Comparison of ENCODE assay signal across 17 cellular contexts in genomic region chr12:122978507-122978955, GRCh38. TPM values are rescaled to one million over a fixed set of nuclear protein-coding genes. Genes with fewer than 3 reads are reported as not detected.
DNase-seq lines count a peak whose midpoint lies in the region; ATAC-seq and TF ChIP-seq lines count a peak whose summit lies in the region.
"Had no signal": no experiment of that assay in that cellular context is flagged by ENCODE, and none has a peak within 500 bp of the region (broad histone marks: within the 10 kb centered on the region; RNA-seq: fewer than 3 reads in every experiment).

No MANE protein-coding gene starts in this region.

- no peak overlapping the region for H3K4me3 Mint-ChIP-seq in T-helper 1 cell treated with Interleukin-12 subunit alpha and Interleukin-12 subunit beta and Interleukin-4 antibody, amounts not matched to agents 30 μg/mL and 1 μg/mL, for 36 hours
- H3K4me3 Mint-ChIP-seq in endodermal cell (no peak overlapping the region), glutamatergic neuron (ENCODE audit: unreplicated experiment) (no peak overlapping the region)

- H2BK5ac ChIP-seq in IMR-90 (ENCODE audit: low read depth, low read length, poor library complexity, severe bottlenecking), result no peak overlapping the region
- H2BK5ac ChIP-seq in neuronal stem cell (ENCODE audit: low read length), result no peak overlapping the region

- TF ChIP-seq RAD21 in IMR-90 (IDR thresholded peaks at IDR 0.05; ENCODE audit: low read length), result no peak

- H3K23ac ChIP-seq in IMR-90 (ENCODE audit: low read depth, low read length) (no peak overlapping the region), neuronal stem cell (ENCODE audit: low read depth, low read length, poor library complexity) (peak overlapping the region; percentile 36)

- peaks cover 18% of the 10 kb centered on the region; the same call in 1 of the 2 replicates for H3K9me1 ChIP-seq in IMR-90 (ENCODE audit: insufficient read depth, low read length)

- H3K27ac ChIP-seq in IMR-90 (ENCODE audit: insufficient read depth, low read length), result no peak overlapping the region
- H3K27ac ChIP-seq in endodermal cell (ENCODE audit: low read depth, low read length), result no peak overlapping the region
- no peak overlapping the region for H3K27ac ChIP-seq in neuronal stem cell (replicated peaks; ENCODE audit: low read length)
- H3K27ac ChIP-seq: ascending aorta, PC-9, thoracic aorta had no signal

- H2BK120ac ChIP-seq in IMR-90 (ENCODE audit: low read depth, low read length) (no peak overlapping the region), neuronal stem cell (ENCODE audit: low read depth, low read length) (no peak overlapping the region)

- TF ChIP-seq CTCF in IMR-90 (conservative IDR thresholded peaks at IDR 0.05; ENCODE audit: low read depth, low read length), result no peak
- no peak for TF ChIP-seq CTCF in endodermal cell (conservative IDR thresholded peaks at IDR 0.05)
- no peak for TF ChIP-seq CTCF in glutamatergic neuron (IDR thresholded peaks at IDR 0.05; ENCODE audit: partially characterized antibody, unreplicated experiment)

- H2AFZ ChIP-seq in IMR-90 (replicated peaks; ENCODE audit: low read length, poor library complexity) (no peak overlapping the region), neuronal stem cell (ENCODE audit: low read length) (no peak overlapping the region)
- H2AFZ ChIP-seq: PC-9 had no signal

- H4K8ac ChIP-seq in IMR-90 (ENCODE audit: low read depth in 2 of 2, low read length in 2 of 2) (no peak overlapping the region), neuronal stem cell (ENCODE audit: low read depth, low read length) (no peak overlapping the region)

- no peaks in the 10 kb centered on the region for H3K9me3 ChIP-seq in IMR-90 (ENCODE audit: control insufficient read depth, insufficient read depth, low read length)
- no peaks in the 10 kb centered on the region for H3K9me3 ChIP-seq in endodermal cell (ENCODE audit: control insufficient read depth, low read length)
- H3K9me3 ChIP-seq in neuronal stem cell (replicated peaks in 1 of 2; ENCODE audit: control insufficient read depth in 2 of 2, insufficient read depth in 1 of 2, low read depth in 1 of 2, low read length in 2 of 2), result no peaks in the 10 kb centered on the region
- H3K9me3 ChIP-seq: ascending aorta, thoracic aorta had no signal

- POLR2A ChIA-PET in IMR-90 (lab: Charles Lee; ENCODE audit: unreplicated experiment), result no interaction called here

- intact Hi-C loops in IMR-90 (cut with micrococcal nuclease), result loop anchor here (10.0 kb wide), 1 partner anchor 406 kb away; the partner anchor contains the start of gene KMT5A

- H2BK12ac ChIP-seq in neuronal stem cell (ENCODE audit: low read length), result peak overlapping the region; percentile 50

- H4K20me1 ChIP-seq in IMR-90 (ENCODE audit: insufficient read depth, low read length), result peaks cover 15% of the 10 kb centered on the region

- H3K79me1 ChIP-seq in IMR-90 (ENCODE audit: low read depth in 1 of 2, low read length in 2 of 2) (peaks cover 23 to 78% of the 10 kb centered on the region in 2 experiments), neuronal stem cell (ENCODE audit: low read depth, low read length) (peaks cover 17% of the 10 kb centered on the region)

- no peak overlapping the region for H3K4me3 ChIP-seq in IMR-90 (ENCODE audit: insufficient read depth, low read depth, low read length)
- H3K4me3 ChIP-seq in endodermal cell (ENCODE audit: low read length), result no peak overlapping the region
- H3K4me3 ChIP-seq in neuronal stem cell (ENCODE audit: low read length in 2 of 2), result no peak overlapping the region
- H3K4me3 ChIP-seq: PC-9 had no signal

- no TSS peak for BruUV-seq in IMR-90 (replicated peaks; lab: Mats Ljungman, UMichigan)

- dilution Hi-C loops in IMR-90 (cut with HindIII; ENCODE audit: low sequenced_read_pairs, unreplicated experiment), result loop anchor here (25.0 kb wide), 1 partner anchor 259 kb away; the partner anchor contains the start of genes MPHOSPH9 and MTRFR

- H3K36me3 ChIP-seq in IMR-90 (ENCODE audit: control insufficient read depth, insufficient read depth, low read length) (peaks cover 19% of the 10 kb centered on the region), endodermal cell (ENCODE audit: control insufficient read depth, insufficient read depth, low read length) (peaks cover 27% of the 10 kb centered on the region), neuronal stem cell (replicated peaks in 1 of 2; ENCODE audit: control insufficient read depth in 2 of 2, insufficient read depth in 2 of 2, low read length in 2 of 2) (peaks cover 16 to 48% of the 10 kb centered on the region in 2 donors)
- H3K36me3 ChIP-seq: thoracic aorta had no signal

- no peak for TF ChIP-seq POLR2A in IMR-90 (IDR thresholded peaks at IDR 0.05; ENCODE audit: low read depth, low read length)

- no peaks in the 10 kb centered on the region for H3K9me3 Mint-ChIP-seq in T-helper 1 cell treated with Interleukin-12 subunit alpha and Interleukin-12 subunit beta and Interleukin-4 antibody, amounts not matched to agents 30 μg/mL and 1 μg/mL, for 36 hours
- no peaks in the 10 kb centered on the region for H3K9me3 Mint-ChIP-seq in endodermal cell
- H3K9me3 Mint-ChIP-seq in glutamatergic neuron (ENCODE audit: unreplicated experiment), result peaks cover 9% of the 10 kb centered on the region

- 93% methylated on average over 4 of the region's 21 CpGs; no CpG with 5 or more reads in 1 of the 2 experiments for WGBS in IMR-90 (ENCODE audit: extremely low coverage in 2 of 2, insufficient read length in 1 of 2), 2 experiments
- WGBS in endodermal cell (ENCODE audit: insufficient coverage in 1 of 2, insufficient read length in 1 of 2), 2 experiments, result 90 to 93% methylated on average over 15 to 21 of the region's 21 CpGs
- WGBS in neuronal stem cell (ENCODE audit: extremely low coverage in 2 of 2, insufficient read length in 2 of 2, insufficient replicate concordance in 1 of 2), 2 donors, result no CpG with 5 or more reads among the region's 21 CpGs

- H3K4me2 ChIP-seq in IMR-90 (ENCODE audit: low read depth, low read length) (no peak overlapping the region), neuronal stem cell (ENCODE audit: insufficient read depth, low read length, poor library complexity, severe bottlenecking) (no peak overlapping the region)

- H3K27me3 Mint-ChIP-seq in T-helper 1 cell treated with Interleukin-12 subunit alpha and Interleukin-12 subunit beta and Interleukin-4 antibody, amounts not matched to agents 30 μg/mL and 1 μg/mL, for 36 hours (ENCODE audit: low read depth), result no peaks in the 10 kb centered on the region
- H3K27me3 Mint-ChIP-seq in endodermal cell (ENCODE audit: insufficient read depth) (no peaks in the 10 kb centered on the region), glutamatergic neuron (ENCODE audit: unreplicated experiment) (peaks cover 10% of the 10 kb centered on the region)

- no peaks in the 10 kb centered on the region for H3K27me3 ChIP-seq in IMR-90 (ENCODE audit: control insufficient read depth, insufficient read depth, low read length)
- no peaks in the 10 kb centered on the region for H3K27me3 ChIP-seq in endodermal cell (ENCODE audit: control insufficient read depth, insufficient read depth, low read length, poor library complexity, severe bottlenecking)
- no peaks in the 10 kb centered on the region for H3K27me3 ChIP-seq in neuronal stem cell (ENCODE audit: control insufficient read depth in 3 of 3, insufficient read depth in 3 of 3, low read depth in 1 of 3, low read length in 3 of 3)
- H3K27me3 ChIP-seq: ascending aorta had no signal

- no peak for ATAC-seq in IMR-90 (ENCODE audit: low read depth)
- no peak for ATAC-seq in HG03460 (IDR thresholded peaks at IDR 0.05; ENCODE audit: unreplicated experiment)

- H2BK20ac ChIP-seq in IMR-90 (ENCODE audit: low read depth, low read length), result no peak overlapping the region

- no peak overlapping the region for H4K5ac ChIP-seq in IMR-90 (ENCODE audit: low read depth, low read length)

- CTCF ChIA-PET in IMR-90 (lab: Yijun Ruan, JAX), result no interaction called here

- no peak overlapping the region for H3K18ac ChIP-seq in IMR-90 (ENCODE audit: low read depth, low read length)
- H3K18ac ChIP-seq in neuronal stem cell (ENCODE audit: low read length), result peak overlapping the region; percentile 42

- H4K91ac ChIP-seq in IMR-90 (ENCODE audit: insufficient read depth, low read depth, low read length), result no peak overlapping the region
- H4K91ac ChIP-seq in neuronal stem cell (ENCODE audit: low read depth, low read length, poor library complexity), result no peak overlapping the region

- no peak overlapping the region for H2BK15ac ChIP-seq in IMR-90 (ENCODE audit: low read depth, low read length)
- H2BK15ac ChIP-seq in neuronal stem cell (ENCODE audit: low read length), result no peak overlapping the region

- H2AK5ac ChIP-seq in IMR-90 (ENCODE audit: low read depth, low read length) (no peak overlapping the region; the same call in 1 of the 2 replicates), neuronal stem cell (ENCODE audit: low read depth, low read length) (peak overlapping the region; percentile 14)

- no peak overlapping the region for H3K56ac ChIP-seq in IMR-90 (ENCODE audit: extremely low read depth, insufficient read depth, low read length)

- H3K36me3 Mint-ChIP-seq in T-helper 1 cell treated with Interleukin-12 subunit alpha and Interleukin-12 subunit beta and Interleukin-4 antibody, amounts not matched to agents 30 μg/mL and 1 μg/mL, for 36 hours (ENCODE audit: low read depth), result peaks cover 12% of the 10 kb centered on the region
- H3K36me3 Mint-ChIP-seq in endodermal cell (ENCODE audit: low read depth) (peaks cover 3% of the 10 kb centered on the region), glutamatergic neuron (ENCODE audit: unreplicated experiment) (no peaks in the 10 kb centered on the region)

- no peak overlapping the region for H3K14ac ChIP-seq in IMR-90 (replicated peaks; ENCODE audit: low read depth, low read length)
- H3K14ac ChIP-seq in neuronal stem cell (ENCODE audit: low read length), result no peak overlapping the region

- H3K27ac Mint-ChIP-seq in T-helper 1 cell treated with Interleukin-12 subunit alpha and Interleukin-12 subunit beta and Interleukin-4 antibody, amounts not matched to agents 30 μg/mL and 1 μg/mL, for 36 hours, result peak overlapping the region; percentile 26
- H3K27ac Mint-ChIP-seq in endodermal cell, result no peak overlapping the region
- no peak overlapping the region for H3K27ac Mint-ChIP-seq in glutamatergic neuron (ENCODE audit: unreplicated experiment)

- H3K4ac ChIP-seq in IMR-90 (ENCODE audit: low read depth, low read length), result no peak overlapping the region
- no peak overlapping the region for H3K4ac ChIP-seq in neuronal stem cell (ENCODE audit: low read length)

- H2AK9ac ChIP-seq in IMR-90 (replicated peaks; ENCODE audit: low read depth, low read length, poor library complexity), result peak overlapping the region; percentile 99

- H3K9ac ChIP-seq in IMR-90 (ENCODE audit: low read depth, low read length) (no peak overlapping the region), endodermal cell (ENCODE audit: extremely low read depth, low read length, poor library complexity, severe bottlenecking) (no peak overlapping the region), neuronal stem cell (ENCODE audit: low read depth, low read length, poor library complexity) (no peak overlapping the region)

- in situ Hi-C loops in IMR-90 (cut with MboI; ENCODE audit: low sequenced_read_pairs), result no loop called here

- DNase-seq in T-helper 1 cell (no peak), IMR-90 (no peak), endodermal cell (peak; percentile 49), neuronal stem cell (ENCODE audit: low spot score) (no peak), glutamatergic neuron (no peak), HUDEP-2 (lab: John Stamatoyannopoulos, UW; ENCODE audit: unreplicated experiment in 76 of 76) (no peak)
- DNase-seq: 8988T, activated gamma-delta T cell, EL, Kasumi-1, NCI-H2171 treated with DMSO at 0.1 percent for 48 hours, NCI-H748 treated with DMSO at 0.1 percent for 48 hours, PC-9 had no signal

- H3K4me1 Mint-ChIP-seq in T-helper 1 cell treated with Interleukin-12 subunit alpha and Interleukin-12 subunit beta and Interleukin-4 antibody, amounts not matched to agents 30 μg/mL and 1 μg/mL, for 36 hours (ENCODE audit: low read depth), result peaks cover 33% of the 10 kb centered on the region
- peaks cover 24% of the 10 kb centered on the region for H3K4me1 Mint-ChIP-seq in endodermal cell
- peaks cover 7% of the 10 kb centered on the region for H3K4me1 Mint-ChIP-seq in glutamatergic neuron (ENCODE audit: low read depth, unreplicated experiment)

- peaks cover 21% of the 10 kb centered on the region for H3K4me1 ChIP-seq in IMR-90 (ENCODE audit: control insufficient read depth, insufficient read depth, low read length)
- peaks cover 11% of the 10 kb centered on the region for H3K4me1 ChIP-seq in endodermal cell (ENCODE audit: control insufficient read depth, insufficient read depth, low read length)
- peaks cover 18 to 39% of the 10 kb centered on the region in 2 donors for H3K4me1 ChIP-seq in neuronal stem cell (ENCODE audit: control insufficient read depth in 2 of 2, insufficient read depth in 1 of 2, low read depth in 1 of 2, low read length in 2 of 2)

RNA-seq across cellular contexts. Expression of gene ARL6IP4, which starts 1.9 kb away (rescaled TPM):
- total RNA-seq in IMR-90 (2012; rRNA removed) (161 and 205 TPM in 2 replicates), endodermal cell (100 to 1,000 TPM; 136 to 149 TPM), glutamatergic neuron (ENCODE audit: unreplicated experiment) (122 TPM)
- 254 and 258 TPM in 2 replicates for polyA plus RNA-seq in IMR-90 (2012; rRNA removed)
- 195 and 234 TPM in 2 replicates for polyA plus RNA-seq in IMR-90 (2012; cell fraction: cytosol; rRNA removed)
- 276 and 281 TPM in 2 replicates for polyA plus RNA-seq in IMR-90 (2012; cell fraction: nucleus; rRNA removed; ENCODE audit: low replicate concordance)
- 145 TPM for polyA plus RNA-seq in endodermal cell (2013, experiment 1 of 2)
- 144 TPM for polyA plus RNA-seq in endodermal cell (2013, experiment 2 of 2)
- 134 TPM for polyA plus RNA-seq in neuronal stem cell (2013, experiment 1 of 2)
- 128 TPM for polyA plus RNA-seq in neuronal stem cell (2013, experiment 2 of 2)

RNA-seq across cellular contexts. Expression of gene OGFOD2, which starts 3.5 kb away (rescaled TPM):
- total RNA-seq in IMR-90 (2012; rRNA removed), result 4.3 and 4.7 TPM in 2 replicates
- 18.2 and 19.0 TPM in 2 replicates for polyA plus RNA-seq in IMR-90 (2012; rRNA removed)
- polyA plus RNA-seq in IMR-90 (2012; cell fraction: cytosol; rRNA removed), result 7.7 and 16.7 TPM in 2 replicates
- 31.5 and 87.3 TPM in 2 replicates for polyA plus RNA-seq in IMR-90 (2012; cell fraction: nucleus; rRNA removed; ENCODE audit: low replicate concordance)
- total RNA-seq in endodermal cell, result 10 to 100 TPM; 17.5 to 19.9 TPM
- polyA plus RNA-seq in endodermal cell (2013, experiment 1 of 2), result 8.8 TPM
- 9.8 TPM for polyA plus RNA-seq in endodermal cell (2013, experiment 2 of 2)
- polyA plus RNA-seq in neuronal stem cell (2013, experiment 1 of 2), result 6.9 TPM
- 5.5 TPM for polyA plus RNA-seq in neuronal stem cell (2013, experiment 2 of 2)
- total RNA-seq in glutamatergic neuron (ENCODE audit: unreplicated experiment), result 15.3 TPM

RNA-seq across cellular contexts. Expression of gene ABCB9, which starts 12.3 kb away (rescaled TPM):
- total RNA-seq in IMR-90 (2012; rRNA removed) (5.6 and 7.2 TPM in 2 replicates), endodermal cell (1 to 10 TPM; 5.4 to 6.0 TPM), glutamatergic neuron (ENCODE audit: unreplicated experiment) (8.8 TPM)
- polyA plus RNA-seq in IMR-90 (2012; rRNA removed), result 7.8 and 8.3 TPM in 2 replicates
- 6.6 and 7.8 TPM in 2 replicates for polyA plus RNA-seq in IMR-90 (2012; cell fraction: cytosol; rRNA removed)
- polyA plus RNA-seq in IMR-90 (2012; cell fraction: nucleus; rRNA removed; ENCODE audit: low replicate concordance), result 14.2 and 28.2 TPM in 2 replicates
- 4.1 TPM for polyA plus RNA-seq in endodermal cell (2013, experiment 1 of 2)
- polyA plus RNA-seq in endodermal cell (2013, experiment 2 of 2), result 4.3 TPM
- polyA plus RNA-seq in neuronal stem cell (2013, experiment 1 of 2), result 2.0 TPM
- polyA plus RNA-seq in neuronal stem cell (2013, experiment 2 of 2), result 1.5 TPM
